In genomic region chr1:156571261-156571958, GRCh38 we compare ENCODE assay signal across 8 cellular contexts. TPM values are rescaled to one million over a fixed set of nuclear protein-coding genes. Genes with fewer than 3 reads are reported as not detected.
A peak's percentile ranks its signal among the peaks of the same experiment; 100 is the strongest.
DNase-seq lines count a peak whose midpoint lies in the region; ATAC-seq and TF ChIP-seq lines count a peak whose summit lies in the region.

No MANE protein-coding gene starts in this region.

- ATAC-seq in DND-41 (ENCODE audit: insufficient read depth, low read depth) (peak; percentile 15; the same call in 2 of the 3 replicates), natural killer cell (no peak)

- peak overlapping the region; percentile 91 for H3K4me2 ChIP-seq in DND-41 (ENCODE audit: insufficient read depth, low read length)

- no peak overlapping the region for H3K27ac Mint-ChIP-seq in natural killer cell

- peak overlapping the region; percentile 81 for H2AFZ ChIP-seq in DND-41 (ENCODE audit: low read depth, low read length)

- H3K4me1 Mint-ChIP-seq in natural killer cell, result peaks cover 14 to 15% of the 10 kb centered on the region in 2 donors

- H3K4me1 ChIP-seq in DND-41 (ENCODE audit: insufficient read depth, low read length), result peaks cover 22% of the 10 kb centered on the region

- H3K4me3 ChIP-seq in DND-41 (ENCODE audit: low read depth in 1 of 2, low read length in 2 of 2), result peak overlapping the region; percentile 58 to 87; a peak in 3 of 4 replicates
- H3K4me3 ChIP-seq in astrocyte of the spinal cord (ENCODE audit: low read depth, low read length), result peak overlapping the region; percentile 73

- peak overlapping the region; percentile 66 for H3K9ac ChIP-seq in DND-41 (ENCODE audit: low read depth, low read length)

- peaks cover 18% of the 10 kb centered on the region for H3K79me2 ChIP-seq in DND-41 (ENCODE audit: insufficient read depth, low read length)

- POLR2A ChIA-PET in GM10248 (lab: Yijun Ruan, JAX), result no interaction called here

- in situ Hi-C loops in astrocyte of the spinal cord (cut with HindIII; ENCODE audit: low sequenced_read_pairs), result no loop called here

- no peaks in the 10 kb centered on the region for H3K36me3 Mint-ChIP-seq in natural killer cell

- H3K4me3 Mint-ChIP-seq in natural killer cell, result peak overlapping the region; percentile 32

- H3K9me3 Mint-ChIP-seq in natural killer cell, result no peaks in the 10 kb centered on the region

- H3K27me3 ChIP-seq in DND-41 (ENCODE audit: insufficient read depth, low read length, poor library complexity), result no peaks in the 10 kb centered on the region

- no peaks in the 10 kb centered on the region for H4K20me1 ChIP-seq in DND-41 (ENCODE audit: insufficient read depth, low read length)

- H3K36me3 ChIP-seq in DND-41 (ENCODE audit: insufficient read depth, low read length), result peaks cover 11% of the 10 kb centered on the region

- no peak for TF ChIP-seq CTCF in DND-41 (IDR thresholded peaks at IDR 0.05; ENCODE audit: borderline replicate concordance, extremely low read depth, low read length, poor library complexity, severe bottlenecking)
- no peak for TF ChIP-seq CTCF in astrocyte of the spinal cord (IDR thresholded peaks at IDR 0.05; ENCODE audit: low read depth, low read length)
- TF ChIP-seq CTCF in natural killer cell (IDR thresholded peaks at IDR 0.05), result no peak
- TF ChIP-seq CTCF in GM10248 (IDR thresholded peaks at IDR 0.05; ENCODE audit: control extremely low read depth, extremely low read depth, low read depth, missing control alignments), result no peak

- CTCF ChIA-PET in GM10248 (lab: Yijun Ruan, JAX), result interaction anchor here (0.7 to 1.5 kb wide), 12 partner anchors 15 to 135 kb away, joined by 3 to 4 read pairs (median 3); partner anchors contain the start of genes CRABP2 and GPATCH4

- no peak for DNase-seq in DND-41
- DNase-seq in LoVo (ENCODE audit: low spot score), result peak; percentile 58
- peak; percentile 87 for DNase-seq in astrocyte of the spinal cord (ENCODE audit: low read depth, low spot score)
- DNase-seq in natural killer cell, result no peak
- DNase-seq in GM10248 (ENCODE audit: extremely low spot score), result no peak
- DNase-seq in NCI-H1105 (lab: John Stamatoyannopoulos, UW), result no peak
- DNase-seq in NCI-H128 (lab: John Stamatoyannopoulos, UW; ENCODE audit: unreplicated experiment), result no peak
- no peak for DNase-seq in NCI-H2107 (lab: John Stamatoyannopoulos, UW)

- peak overlapping the region; percentile 49; the same call in 1 of the 2 replicates for H3K27ac ChIP-seq in DND-41 (ENCODE audit: low read length)

- no peaks in the 10 kb centered on the region for H3K9me3 ChIP-seq in DND-41 (ENCODE audit: insufficient read depth, low read length, severe bottlenecking)

- intact Hi-C loops in natural killer cell (cut with micrococcal nuclease), result no loop called here

- H3K27me3 Mint-ChIP-seq in natural killer cell (ENCODE audit: low read depth in 2 of 2), result peaks cover 29 to 37% of the 10 kb centered on the region in 2 donors

RNA-seq across cellular contexts. Expression of gene IQGAP3, which starts 1.0 kb away (rescaled TPM):
- total RNA-seq in natural killer cell, result under 1 TPM; 0.08 to 0.21 (median 0.14) TPM

RNA-seq across cellular contexts. Expression of gene TTC24, which starts 8.1 kb away (rescaled TPM):
- total RNA-seq in natural killer cell, result 1 to 10 TPM; 3.3 to 4.1 (median 4.0) TPM

RNA-seq across cellular contexts. Expression of gene NAXE, which starts 20.2 kb away (rescaled TPM):
- total RNA-seq in natural killer cell, result 10 to 100 TPM; 32.6 to 52.5 (median 36.6) TPM

RNA-seq across cellular contexts. Expression of gene GPATCH4, which starts 29.9 kb away (rescaled TPM):
- 10 to 100 TPM; 19.3 to 27.3 (median 22.1) TPM for total RNA-seq in natural killer cell

RNA-seq across cellular contexts. Expression of gene HAPLN2, which starts 47.8 kb away (rescaled TPM):
- total RNA-seq in natural killer cell, result not detected

Comparison
In these comparisons a context has a peak if more than half of its experiments do, and no peak if none do; other contexts are left out.
1. DNase-seq: peak in LoVo (single experiment) and astrocyte of the spinal cord (single experiment); none in DND-41 (single experiment), natural killer cell (single experiment), GM10248 (single experiment), NCI-H1105 (single experiment), NCI-H128 (single experiment) and NCI-H2107 (single experiment).